ENCODE assay signal across 1 cellular context in the genomic region with DNA sequence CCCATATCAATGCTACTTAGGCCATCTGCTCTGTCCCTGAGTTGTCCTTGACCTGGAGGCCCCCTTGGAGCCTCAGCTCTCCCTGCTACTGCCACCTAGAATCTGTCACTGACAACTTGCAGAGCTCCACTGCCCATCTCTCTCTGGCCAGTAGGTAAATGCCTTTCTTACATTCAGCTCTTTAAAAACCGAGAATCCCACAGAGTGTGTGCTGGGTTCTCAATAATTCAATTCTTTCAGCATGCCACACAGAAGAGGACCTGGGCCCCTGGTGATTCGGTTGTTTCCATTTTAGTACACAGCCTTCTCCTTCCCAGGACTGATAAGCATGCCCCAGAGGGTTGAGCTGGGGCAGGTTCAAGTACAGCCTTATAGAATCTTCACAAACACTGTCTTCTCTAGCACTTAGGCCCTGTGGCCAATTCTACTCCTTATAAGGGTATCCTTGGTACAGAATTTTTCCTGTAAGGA.
TF ChIP-seq lines count a peak whose summit lies in the region.

No MANE protein-coding gene starts in this region.

TF ChIP-seq in WTC11, 78 proteins besides CTCF, POLR2A, EP300 and RAD21 (continued from another document):
- TF ChIP-seq, protein P1, sequence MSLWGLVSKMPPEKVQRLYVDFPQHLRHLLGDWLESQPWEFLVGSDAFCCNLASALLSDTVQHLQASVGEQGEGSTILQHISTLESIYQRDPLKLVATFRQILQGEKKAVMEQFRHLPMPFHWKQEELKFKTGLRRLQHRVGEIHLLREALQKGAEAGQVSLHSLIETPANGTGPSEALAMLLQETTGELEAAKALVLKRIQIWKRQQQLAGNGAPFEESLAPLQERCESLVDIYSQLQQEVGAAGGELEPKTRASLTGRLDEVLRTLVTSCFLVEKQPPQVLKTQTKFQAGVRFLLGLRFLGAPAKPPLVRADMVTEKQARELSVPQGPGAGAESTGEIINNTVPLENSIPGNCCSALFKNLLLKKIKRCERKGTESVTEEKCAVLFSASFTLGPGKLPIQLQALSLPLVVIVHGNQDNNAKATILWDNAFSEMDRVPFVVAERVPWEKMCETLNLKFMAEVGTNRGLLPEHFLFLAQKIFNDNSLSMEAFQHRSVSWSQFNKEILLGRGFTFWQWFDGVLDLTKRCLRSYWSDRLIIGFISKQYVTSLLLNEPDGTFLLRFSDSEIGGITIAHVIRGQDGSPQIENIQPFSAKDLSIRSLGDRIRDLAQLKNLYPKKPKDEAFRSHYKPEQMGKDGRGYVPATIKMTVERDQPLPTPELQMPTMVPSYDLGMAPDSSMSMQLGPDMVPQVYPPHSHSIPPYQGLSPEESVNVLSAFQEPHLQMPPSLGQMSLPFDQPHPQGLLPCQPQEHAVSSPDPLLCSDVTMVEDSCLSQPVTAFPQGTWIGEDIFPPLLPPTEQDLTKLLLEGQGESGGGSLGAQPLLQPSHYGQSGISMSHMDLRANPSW (CRISPR knock-in tag; conservative IDR thresholded peaks at IDR 0.05; ENCODE audit: low read depth): no peak
- TF ChIP-seq ZNF423 (CRISPR knock-in tag; IDR thresholded peaks at IDR 0.05) (no peak), ZNF416 (CRISPR knock-in tag; IDR thresholded peaks at IDR 0.05) (no peak), ZBTB21 (CRISPR knock-in tag; IDR thresholded peaks at IDR 0.05; ENCODE audit: borderline replicate concordance) (no peak), OVOL2 (CRISPR knock-in tag; IDR thresholded peaks at IDR 0.05; ENCODE audit: borderline replicate concordance) (no peak)
- TF ChIP-seq, protein P2, sequence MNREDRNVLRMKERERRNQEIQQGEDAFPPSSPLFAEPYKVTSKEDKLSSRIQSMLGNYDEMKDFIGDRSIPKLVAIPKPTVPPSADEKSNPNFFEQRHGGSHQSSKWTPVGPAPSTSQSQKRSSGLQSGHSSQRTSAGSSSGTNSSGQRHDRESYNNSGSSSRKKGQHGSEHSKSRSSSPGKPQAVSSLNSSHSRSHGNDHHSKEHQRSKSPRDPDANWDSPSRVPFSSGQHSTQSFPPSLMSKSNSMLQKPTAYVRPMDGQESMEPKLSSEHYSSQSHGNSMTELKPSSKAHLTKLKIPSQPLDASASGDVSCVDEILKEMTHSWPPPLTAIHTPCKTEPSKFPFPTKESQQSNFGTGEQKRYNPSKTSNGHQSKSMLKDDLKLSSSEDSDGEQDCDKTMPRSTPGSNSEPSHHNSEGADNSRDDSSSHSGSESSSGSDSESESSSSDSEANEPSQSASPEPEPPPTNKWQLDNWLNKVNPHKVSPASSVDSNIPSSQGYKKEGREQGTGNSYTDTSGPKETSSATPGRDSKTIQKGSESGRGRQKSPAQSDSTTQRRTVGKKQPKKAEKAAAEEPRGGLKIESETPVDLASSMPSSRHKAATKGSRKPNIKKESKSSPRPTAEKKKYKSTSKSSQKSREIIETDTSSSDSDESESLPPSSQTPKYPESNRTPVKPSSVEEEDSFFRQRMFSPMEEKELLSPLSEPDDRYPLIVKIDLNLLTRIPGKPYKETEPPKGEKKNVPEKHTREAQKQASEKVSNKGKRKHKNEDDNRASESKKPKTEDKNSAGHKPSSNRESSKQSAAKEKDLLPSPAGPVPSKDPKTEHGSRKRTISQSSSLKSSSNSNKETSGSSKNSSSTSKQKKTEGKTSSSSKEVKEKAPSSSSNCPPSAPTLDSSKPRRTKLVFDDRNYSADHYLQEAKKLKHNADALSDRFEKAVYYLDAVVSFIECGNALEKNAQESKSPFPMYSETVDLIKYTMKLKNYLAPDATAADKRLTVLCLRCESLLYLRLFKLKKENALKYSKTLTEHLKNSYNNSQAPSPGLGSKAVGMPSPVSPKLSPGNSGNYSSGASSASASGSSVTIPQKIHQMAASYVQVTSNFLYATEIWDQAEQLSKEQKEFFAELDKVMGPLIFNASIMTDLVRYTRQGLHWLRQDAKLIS (CRISPR knock-in tag; IDR thresholded peaks at IDR 0.05; ENCODE audit: borderline replicate concordance): no peak
